Comparison of ENCODE assay signal across 3 cellular contexts in genomic region chr2:169514758-169515157, GRCh38. TPM values are rescaled to one million over a fixed set of nuclear protein-coding genes. Genes with fewer than 3 reads are reported as not detected.
"Had no signal": no experiment of that assay in that cellular context is flagged by ENCODE, and none has a peak within 500 bp of the region (broad histone marks: within the 10 kb centered on the region; RNA-seq: fewer than 3 reads in every experiment).

No MANE protein-coding gene starts in this region.

RNA-seq across cellular contexts. Expression of gene KLHL41, which starts 5.3 kb away (rescaled TPM):
- total RNA-seq: NCI-H460, PC-9 had no signal
- polyA plus RNA-seq: IgD-negative memory B cell had no signal
